Comparison of ENCODE assay signal across 11 cellular contexts in genomic region chr1:39512234-39512847, GRCh38. TPM values are rescaled to one million over a fixed set of nuclear protein-coding genes. Genes with fewer than 3 reads are reported as not detected.
DNase-seq lines count a peak whose midpoint lies in the region; ATAC-seq, FAIRE-seq and TF ChIP-seq lines count a peak whose summit lies in the region.
"Not testable (repeated sequence)": the region's sequence is repeated elsewhere in the genome, so short reads cannot be mapped to it uniquely, and the experiment has no call there.
"Had no signal": no experiment of that assay in that cellular context is flagged by ENCODE, and none has a peak within 500 bp of the region (broad histone marks: within the 10 kb centered on the region; RNA-seq: fewer than 3 reads in every experiment).

No MANE protein-coding gene starts in this region.

- H3K9me3 Mint-ChIP-seq in activated CD4-positive, alpha-beta T cell treated with anti-CD3 and anti-CD28 coated beads for 36 hours (ENCODE audit: low read depth); activated T-helper 17 cell treated with anti-CD3 and anti-CD28 coated beads, Interleukin-2, amount 50 U/mL, for 72 hours; chondrocyte (ENCODE audit: low read depth): not testable (repeated sequence)

- not testable (repeated sequence) for H3K79me2 ChIP-seq in PC-3 (ENCODE audit: low read length); HepG2 (ENCODE audit: insufficient read depth, low read length)

- intact Hi-C loops in PC-3 (cut with micrococcal nuclease); activated CD4-positive, alpha-beta T cell treated with anti-CD3 and anti-CD28 coated beads for 36 hours (cut with DNase I, micrococcal nuclease); HepG2 (cut with micrococcal nuclease; ENCODE audit: unreplicated experiment); spleen (cut with DNase I; ENCODE audit: low total_unique reads): not testable (repeated sequence)

- not testable (repeated sequence) for H3K27ac ChIP-seq in PC-3 (ENCODE audit: low read length); HepG2 (ENCODE audit: extremely low read length, insufficient read depth, low read length); spleen

- not testable (repeated sequence) for H3K36me3 ChIP-seq in PC-3 (ENCODE audit: low read depth, low read length); HepG2 (replicated peaks in 1 of 2; ENCODE audit: control insufficient read depth in 1 of 2, insufficient read depth in 2 of 2, low read length in 2 of 2); spleen

- H3K4me1 Mint-ChIP-seq in activated CD4-positive, alpha-beta T cell treated with anti-CD3 and anti-CD28 coated beads for 36 hours; activated T-helper 17 cell treated with anti-CD3 and anti-CD28 coated beads, Interleukin-2, amount 50 U/mL, for 72 hours: not testable (repeated sequence)
- peaks cover 16% of the 10 kb centered on the region for H3K4me1 Mint-ChIP-seq in chondrocyte (ENCODE audit: low read depth)

- not testable (repeated sequence) for H3K27ac Mint-ChIP-seq in activated CD4-positive, alpha-beta T cell treated with anti-CD3 and anti-CD28 coated beads for 36 hours; activated T-helper 17 cell treated with anti-CD3 and anti-CD28 coated beads, Interleukin-2, amount 50 U/mL, for 72 hours; chondrocyte (ENCODE audit: unreplicated experiment)

- CTCF ChIA-PET in PC-3 (lab: Charles Lee); activated CD4-positive, alpha-beta T cell treated with anti-CD3 and anti-CD28 coated beads for 36 hours (lab: Charles Lee); HepG2 (lab: Yijun Ruan, JAX; ENCODE audit: low intra/inter-chr PET ratio, low total read pairs): not testable (repeated sequence)

- not testable (repeated sequence) for H3K4me3 ChIP-seq in PC-3 (ENCODE audit: low read length); HepG2 (replicated peaks in 1 of 3; ENCODE audit: insufficient read depth in 1 of 3, low read depth in 2 of 3, low read length in 3 of 3); spleen

- not testable (repeated sequence) for H4K20me1 ChIP-seq in PC-3 (ENCODE audit: low read length); HepG2 (ENCODE audit: insufficient read depth, low read length)

- FAIRE-seq in GM12891 (lab: Jason Lieb, UNC) (peak; percentile 91), urothelium cell line (lab: Jason Lieb, UNC) (peak; percentile 23)
- FAIRE-seq in HepG2 (lab: Jason Lieb, UNC): not testable (repeated sequence)

- BruUV-seq in PC-3 (replicated peaks; lab: Mats Ljungman, UMichigan); HepG2 (replicated peaks; lab: Mats Ljungman, UMichigan): not testable (repeated sequence)

- not testable (repeated sequence) for H2AFZ ChIP-seq in PC-3 (ENCODE audit: low read length); HepG2 (ENCODE audit: low read length)

- not testable (repeated sequence) for H3K27me3 Mint-ChIP-seq in activated CD4-positive, alpha-beta T cell treated with anti-CD3 and anti-CD28 coated beads for 36 hours; activated T-helper 17 cell treated with anti-CD3 and anti-CD28 coated beads, Interleukin-2, amount 50 U/mL, for 72 hours; chondrocyte (ENCODE audit: low read depth)

- TF ChIP-seq EP300 in HepG2 (IDR thresholded peaks at IDR 0.05; ENCODE audit: low read depth in 2 of 2, low read length in 2 of 2); HepG2 (CRISPR knock-in tag; IDR thresholded peaks at IDR 0.05; ENCODE audit: borderline replicate concordance): not testable (repeated sequence)

- 63% methylated on average over 5 of the region's 25 CpGs for WGBS in HepG2 (ENCODE audit: low lambda C conversion rate)
- WGBS in spleen, 5 donors: 39 to 59% (median 48%) methylated on average over 5 to 6 of the region's 25 CpGs; no CpG with 5 or more reads in 2 of the 5 donors

- H3K9me2 ChIP-seq in PC-3 (replicated peaks; ENCODE audit: low read length): not testable (repeated sequence)

- H3K36me3 Mint-ChIP-seq in activated CD4-positive, alpha-beta T cell treated with anti-CD3 and anti-CD28 coated beads for 36 hours (ENCODE audit: low read depth); activated T-helper 17 cell treated with anti-CD3 and anti-CD28 coated beads, Interleukin-2, amount 50 U/mL, for 72 hours (ENCODE audit: low read depth); chondrocyte (ENCODE audit: low read depth): not testable (repeated sequence)

- TF ChIP-seq RAD21 in HepG2 (CRISPR knock-in tag; IDR thresholded peaks at IDR 0.05): not testable (repeated sequence)

- TF ChIP-seq CTCF in PC-3 (conservative IDR thresholded peaks at IDR 0.05; ENCODE audit: low read depth, low read length); chondrocyte (IDR thresholded peaks at IDR 0.05); HepG2 (CRISPR knock-in tag; IDR thresholded peaks at IDR 0.05); spleen (IDR thresholded peaks at IDR 0.05 in 8 of 11, conservative IDR thresholded peaks at IDR 0.05 in 3 of 11): not testable (repeated sequence)

- ATAC-seq in PC-3 (peak; percentile 16; the same call in 1 of the 2 replicates), HepG2 (peak; percentile 44)
- ATAC-seq in activated CD4-positive, alpha-beta T cell treated with anti-CD3 and anti-CD28 coated beads for 36 hours: peak; percentile 59
- peak; percentile 17 for ATAC-seq in activated T-helper 17 cell treated with anti-CD3 and anti-CD28 coated beads, Interleukin-2, amount 50 U/mL, for 72 hours (replicated peaks)

- H3K9ac ChIP-seq in PC-3 (ENCODE audit: low read length); HepG2 (ENCODE audit: insufficient read depth, low read depth, low read length): not testable (repeated sequence)

- POLR2A ChIA-PET in PC-3 (lab: Charles Lee; ENCODE audit: unreplicated experiment); activated CD4-positive, alpha-beta T cell treated with anti-CD3 and anti-CD28 coated beads for 36 hours (lab: Charles Lee); HepG2 (lab: Yijun Ruan, JAX): not testable (repeated sequence)

- not testable (repeated sequence) for H3K9me3 ChIP-seq in PC-3 (ENCODE audit: low read length); HepG2 (ENCODE audit: low read length); spleen

- H3K4me2 ChIP-seq in PC-3 (ENCODE audit: low read length); HepG2 (ENCODE audit: low read depth, low read length): not testable (repeated sequence)

- H3K4me1 ChIP-seq in PC-3 (ENCODE audit: insufficient read depth, low read length): not testable (repeated sequence)
- H3K4me1 ChIP-seq in HepG2 (ENCODE audit: insufficient read depth, low read length) (peaks cover 32% of the 10 kb centered on the region), spleen (peaks cover 5 to 33% (median 19%) of the 10 kb centered on the region in 6 donors)

- in situ Hi-C loops in HepG2 (cut with HindIII; ENCODE audit: extremely low pct_ligation_motif_present, low pct_unique_long_range_greater_than_20kb): not testable (repeated sequence)

- H3K4me3 Mint-ChIP-seq in activated CD4-positive, alpha-beta T cell treated with anti-CD3 and anti-CD28 coated beads for 36 hours; activated T-helper 17 cell treated with anti-CD3 and anti-CD28 coated beads, Interleukin-2, amount 50 U/mL, for 72 hours; chondrocyte (ENCODE audit: unreplicated experiment): not testable (repeated sequence)

- H3K27me3 ChIP-seq in PC-3 (ENCODE audit: low read length); HepG2 (ENCODE audit: control insufficient read depth in 1 of 2, insufficient read depth in 2 of 2, low read length in 2 of 2): not testable (repeated sequence)
- peaks cover 0 to 12% (median 0%) of the 10 kb centered on the region in 7 donors for H3K27me3 ChIP-seq in spleen (replicated peaks in 1 of 7)

- DNase-seq in GM12891 (ENCODE audit: insufficient read length, low spot score); PC-3; activated CD4-positive, alpha-beta T cell treated with anti-CD3 and anti-CD28 coated beads for 36 hours; HepG2 (ENCODE audit: low spot score); urothelium cell line (ENCODE audit: low spot score): not testable (repeated sequence)
- DNase-seq in chondrocyte (ENCODE audit: low spot score) (peak; percentile 37), spleen (peak; percentile 11)

- not testable (repeated sequence) for H3F3A ChIP-seq in PC-3 (ENCODE audit: low read length, unreplicated experiment)

- TF ChIP-seq POLR2A in GM12891 (IDR thresholded peaks at IDR 0.05; ENCODE audit: low read depth, low read length); HepG2 (IDR thresholded peaks at IDR 0.05; ENCODE audit: insufficient read depth in 1 of 2, low read depth in 2 of 2, low read length in 2 of 2); spleen (IDR thresholded peaks at IDR 0.05): not testable (repeated sequence)

RNA-seq across cellular contexts. Expression of gene BMP8A, which starts 20.9 kb away (rescaled TPM):
- 0.09 TPM for polyA plus RNA-seq in GM12891 (2012; ENCODE audit: low read depth, missing spikeins)
- total RNA-seq in PC-3 (2014; rRNA removed) (0.11 TPM in 1 of 2 replicates, not detected in the other), chondrocyte (0.12 TPM in 1 of 3 replicates, not detected in the others), HepG2 (2016; rRNA removed; fragmentation: Illumina TruSeq; extraction: Trizol) (not detected in 2 replicates), spleen (1 to 10 TPM in 6 of 7 donors, under 1 TPM in 1; 0.79 to 2.8 (median 2.2) TPM)
- total RNA-seq in activated CD4-positive, alpha-beta T cell treated with anti-CD3 and anti-CD28 coated beads for 36 hours: under 1 TPM in 1 of 2 experiments, not detected in 1; 0.16 TPM
- under 1 TPM in 1 of 2 donors, not detected in 1; 0.30 TPM for total RNA-seq in activated T-helper 17 cell treated with anti-CD3 and anti-CD28 coated beads, Interleukin-2, amount 50 U/mL, for 72 hours
- total RNA-seq in HepG2 (2016; cell fraction: cytosol; rRNA removed; fragmentation: Illumina TruSeq; extraction: Trizol; ENCODE audit: low read depth): not detected in 2 replicates
- not detected in 2 replicates for total RNA-seq in HepG2 (2016; cell fraction: insoluble cytoplasmic fraction; rRNA removed; fragmentation: Illumina TruSeq; extraction: Trizol)
- total RNA-seq in HepG2 (2016; cell fraction: membrane; rRNA removed; fragmentation: Illumina TruSeq; extraction: Trizol): not detected in 2 replicates
- not detected in 2 replicates for total RNA-seq in HepG2 (2016; cell fraction: nucleus; rRNA removed; fragmentation: Illumina TruSeq; extraction: Trizol)
- polyA plus RNA-seq in HepG2 (2011; rRNA removed) (0.05 TPM in 1 of 2 replicates, not detected in the other), spleen (under 1 TPM in 2 of 3 donors, not detected in 1; 0.06 to 0.08 TPM)
- not detected in 2 replicates for polyA plus RNA-seq in HepG2 (2011; cell fraction: cytosol; rRNA removed)
- 0.13 TPM in 1 of 2 replicates, not detected in the other for polyA plus RNA-seq in HepG2 (2011; cell fraction: nucleus; rRNA removed)
- polyA plus RNA-seq in HepG2 (2012): 0.08 TPM in 1 of 2 replicates, not detected in the other
- polyA plus RNA-seq in HepG2 (2016; cell fraction: cytosol; fragmentation: Illumina TruSeq; extraction: Trizol; ENCODE audit: low read depth): 0.07 TPM in 1 of 2 replicates, not detected in the other
- not detected in 2 replicates for polyA plus RNA-seq in HepG2 (2016; cell fraction: insoluble cytoplasmic fraction; fragmentation: Illumina TruSeq; extraction: Trizol; ENCODE audit: low read depth)
- not detected in 2 replicates for polyA plus RNA-seq in HepG2 (2016; cell fraction: membrane; fragmentation: Illumina TruSeq; extraction: Trizol; ENCODE audit: low read depth)
- not detected in 2 replicates for polyA plus RNA-seq in HepG2 (2016; cell fraction: nucleus; fragmentation: Illumina TruSeq; extraction: Trizol; ENCODE audit: insufficient read depth, low read depth)
- polyA minus RNA-seq in HepG2 (2011; rRNA and poly(A)+ RNA removed; ENCODE audit: low replicate concordance): 0.09 TPM in 1 of 2 replicates, not detected in the other
- polyA minus RNA-seq in HepG2 (2011; cell fraction: cytosol; rRNA and poly(A)+ RNA removed): not detected in 2 replicates
- polyA minus RNA-seq in HepG2 (2011; cell fraction: nucleus; rRNA and poly(A)+ RNA removed): not detected in 2 replicates
- total RNA-seq: A673, H4, SJSA1 had no signal
